ENCODE assay signal across 16 cellular contexts in the genomic region with DNA sequence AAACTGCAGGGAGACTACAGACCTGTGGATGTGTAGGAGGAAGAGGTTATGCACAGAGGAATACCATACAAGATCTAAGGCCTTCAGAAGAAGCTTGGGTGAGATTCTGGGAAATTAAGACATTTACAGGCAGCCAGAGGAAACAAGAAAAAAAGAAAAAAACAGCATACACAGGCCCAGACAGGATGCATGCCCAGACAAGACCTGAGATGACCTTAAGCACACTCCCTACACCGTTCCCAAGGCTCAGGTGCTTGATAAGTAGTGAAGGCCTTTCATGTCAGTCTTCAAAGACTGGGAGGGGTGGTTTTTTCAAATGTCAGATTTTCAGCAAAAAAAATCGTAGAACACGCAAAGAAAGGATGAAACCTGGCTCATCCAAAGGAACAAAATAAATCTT.
A peak's percentile ranks its signal among the peaks of the same experiment; 100 is the strongest.
DNase-seq lines count a peak whose midpoint lies in the region; ATAC-seq and TF ChIP-seq lines count a peak whose summit lies in the region.
"Had no signal": no experiment of that assay in that cellular context is flagged by ENCODE, and none has a peak within 500 bp of the region (broad histone marks: within the 10 kb centered on the region; RNA-seq: fewer than 3 reads in every experiment).

No MANE protein-coding gene starts in this region.

- no peaks in the 10 kb centered on the region for H3K9me3 ChIP-seq in mammary epithelial cell (replicated peaks; ENCODE audit: insufficient read depth, low read length)
- H3K9me3 ChIP-seq: HAP-1 had no signal

- no peak overlapping the region for H3K27ac ChIP-seq in mammary epithelial cell (ENCODE audit: insufficient read depth, low read depth, low read length)
- H3K27ac ChIP-seq: BLaER1 treated with 17β-estradiol and CSF1 and Interleukin-3, amounts not matched to agents 10 nM and 100 nM had no signal

- CTCF ChIA-PET in mammary epithelial cell (lab: Charles Lee; ENCODE audit: low non-redundant PET), result no interaction called here

- BruUV-seq in mammary epithelial cell (replicated peaks; lab: Mats Ljungman, UMichigan), result no TSS peak

- DNase-seq in activated naive CD8-positive, alpha-beta T cell treated with anti-CD3 and anti-CD28 coated beads, Interleukin-2, amount 10 ng/mL, durations not matched to agents 7 days and 5 days, result no peak
- no peak for DNase-seq in activated naive CD8-positive, alpha-beta T cell treated with anti-CD3 and anti-CD28 coated beads, Interleukin-2, amount 50 U/mL, for 24 hours
- DNase-seq in mammary epithelial cell (peak; percentile 35), type B pancreatic cell (ENCODE audit: extremely low spot score, unreplicated experiment) (no peak), GOT3 (lab: John Stamatoyannopoulos, UW) (no peak), foreskin melanocyte (no peak)
- DNase-seq: Calu3; CD8-positive, alpha-beta T cell; DMS79 treated with DMSO at 0.1 percent for 48 hours; EL had no signal

- H3K27me3 Mint-ChIP-seq in activated naive CD8-positive, alpha-beta T cell treated with anti-CD3 and anti-CD28 coated beads, Interleukin-2, amount 10 ng/mL, durations not matched to agents 7 days and 5 days, result no peaks in the 10 kb centered on the region
- no peaks in the 10 kb centered on the region for H3K27me3 Mint-ChIP-seq in activated naive CD8-positive, alpha-beta T cell treated with anti-CD3 and anti-CD28 coated beads, Interleukin-2, amount 50 U/mL, for 24 hours
- H3K27me3 Mint-ChIP-seq in type B pancreatic cell, result no peaks in the 10 kb centered on the region
- H3K27me3 Mint-ChIP-seq: B cell had no signal

- peaks cover 54% of the 10 kb centered on the region for H3K36me3 Mint-ChIP-seq in activated naive CD8-positive, alpha-beta T cell treated with anti-CD3 and anti-CD28 coated beads, Interleukin-2, amount 10 ng/mL, durations not matched to agents 7 days and 5 days
- H3K36me3 Mint-ChIP-seq in activated naive CD8-positive, alpha-beta T cell treated with anti-CD3 and anti-CD28 coated beads, Interleukin-2, amount 50 U/mL, for 24 hours (ENCODE audit: low read depth), result peaks cover 43% of the 10 kb centered on the region
- H3K36me3 Mint-ChIP-seq in type B pancreatic cell, result peaks cover 56% of the 10 kb centered on the region

- H3K4me1 ChIP-seq in mammary epithelial cell (ENCODE audit: insufficient read depth, low read length), result peaks cover 9% of the 10 kb centered on the region
- H3K4me1 ChIP-seq: BLaER1 treated with 17β-estradiol and CSF1 and Interleukin-3, amounts not matched to agents 10 nM and 100 nM had no signal

- in situ Hi-C loops in mammary epithelial cell (cut with MboI; ENCODE audit: low sequenced_read_pairs in 2 of 2), result loop anchor here in 1 of 2 donors (25.0 kb wide), 1 partner anchor 643 kb away; no protein-coding TSS in a partner anchor

- peak overlapping the region; percentile 2 for H3K27ac Mint-ChIP-seq in activated naive CD8-positive, alpha-beta T cell treated with anti-CD3 and anti-CD28 coated beads, Interleukin-2, amount 10 ng/mL, durations not matched to agents 7 days and 5 days
- H3K27ac Mint-ChIP-seq in activated naive CD8-positive, alpha-beta T cell treated with anti-CD3 and anti-CD28 coated beads, Interleukin-2, amount 50 U/mL, for 24 hours, result no peak overlapping the region
- peak overlapping the region; percentile 21 for H3K27ac Mint-ChIP-seq in type B pancreatic cell
- H3K27ac Mint-ChIP-seq: B cell; CD8-positive, alpha-beta T cell; IgD-negative memory B cell had no signal

- H3K9ac ChIP-seq in mammary epithelial cell (ENCODE audit: insufficient read depth, low read length), result no peak overlapping the region
- H3K9ac ChIP-seq: BLaER1 treated with 17β-estradiol and CSF1 and Interleukin-3, amounts not matched to agents 10 nM and 100 nM had no signal

- H3K36me3 ChIP-seq in mammary epithelial cell (ENCODE audit: insufficient read depth, low read length), result no peaks in the 10 kb centered on the region

- POLR2A ChIA-PET in activated naive CD8-positive, alpha-beta T cell treated with anti-CD3 and anti-CD28 coated beads, Interleukin-2, amount 10 ng/mL, durations not matched to agents 7 days and 5 days (lab: Charles Lee), result no interaction called here

- dilution Hi-C loops in mammary epithelial cell (cut with HindIII; ENCODE audit: low sequenced_read_pairs), result no loop called here

- 65% methylated on average over 3 of the region's 3 CpGs for WGBS in mammary epithelial cell (ENCODE audit: low coverage, missing lambda C conversion rate)

- no peaks in the 10 kb centered on the region for H3K27me3 ChIP-seq in mammary epithelial cell (ENCODE audit: insufficient read depth, low read length)
- H3K27me3 ChIP-seq: BLaER1 treated with 17β-estradiol and CSF1 and Interleukin-3, amounts not matched to agents 10 nM and 100 nM had no signal

- no peak for ATAC-seq in activated naive CD8-positive, alpha-beta T cell treated with anti-CD3 and anti-CD28 coated beads, Interleukin-2, amount 10 ng/mL, durations not matched to agents 7 days and 5 days (ENCODE audit: low read depth)
- ATAC-seq in activated naive CD8-positive, alpha-beta T cell treated with anti-CD3 and anti-CD28 coated beads, Interleukin-2, amount 50 U/mL, for 24 hours, result no peak
- peak; percentile 67 for ATAC-seq in esophagus mucosa
- ATAC-seq: CD8-positive, alpha-beta T cell; HepG2 had no signal

- H3K4me1 Mint-ChIP-seq in activated naive CD8-positive, alpha-beta T cell treated with anti-CD3 and anti-CD28 coated beads, Interleukin-2, amount 10 ng/mL, durations not matched to agents 7 days and 5 days, result peaks cover 5% of the 10 kb centered on the region
- no peaks in the 10 kb centered on the region for H3K4me1 Mint-ChIP-seq in activated naive CD8-positive, alpha-beta T cell treated with anti-CD3 and anti-CD28 coated beads, Interleukin-2, amount 50 U/mL, for 24 hours
- no peaks in the 10 kb centered on the region for H3K4me1 Mint-ChIP-seq in type B pancreatic cell (ENCODE audit: unreplicated experiment)
- H3K4me1 Mint-ChIP-seq: B cell, IgD-negative memory B cell had no signal

- peak overlapping the region; percentile 53 for H2AFZ ChIP-seq in mammary epithelial cell (ENCODE audit: low read depth, low read length)

- H3K4me3 Mint-ChIP-seq in activated naive CD8-positive, alpha-beta T cell treated with anti-CD3 and anti-CD28 coated beads, Interleukin-2, amount 10 ng/mL, durations not matched to agents 7 days and 5 days, result no peak overlapping the region
- no peak overlapping the region for H3K4me3 Mint-ChIP-seq in activated naive CD8-positive, alpha-beta T cell treated with anti-CD3 and anti-CD28 coated beads, Interleukin-2, amount 50 U/mL, for 24 hours
- no peak overlapping the region for H3K4me3 Mint-ChIP-seq in type B pancreatic cell
- H3K4me3 Mint-ChIP-seq: B cell; CD8-positive, alpha-beta T cell; IgD-negative memory B cell had no signal

- intact Hi-C loops in mammary epithelial cell (cut with micrococcal nuclease), result no loop called here

- no peak overlapping the region for H3K4me3 ChIP-seq in mammary epithelial cell (replicated peaks in 1 of 3; ENCODE audit: insufficient read depth in 1 of 3, low read depth in 2 of 3, low read length in 3 of 3)
- H3K4me3 ChIP-seq: BLaER1 treated with 17β-estradiol and CSF1 and Interleukin-3, amounts not matched to agents 10 nM and 100 nM; HAP-1 had no signal

- no peaks in the 10 kb centered on the region for H3K79me2 ChIP-seq in mammary epithelial cell (ENCODE audit: insufficient read depth, low read length)

- TF ChIP-seq CTCF in mammary epithelial cell (conservative IDR thresholded peaks at IDR 0.05 in 1 of 2, IDR thresholded peaks at IDR 0.05 in 1 of 2; ENCODE audit: extremely low read depth in 1 of 2, insufficient read depth in 1 of 2, low read depth in 1 of 2, low read length in 2 of 2) (no peak), type B pancreatic cell (conservative IDR thresholded peaks at IDR 0.05) (no peak)

- H4K20me1 ChIP-seq in mammary epithelial cell (ENCODE audit: insufficient read depth, low read length), result no peaks in the 10 kb centered on the region
- H4K20me1 ChIP-seq: BLaER1 treated with 17β-estradiol and CSF1 and Interleukin-3, amounts not matched to agents 10 nM and 100 nM had no signal

- peaks cover 16% of the 10 kb centered on the region for H3K9me3 Mint-ChIP-seq in activated naive CD8-positive, alpha-beta T cell treated with anti-CD3 and anti-CD28 coated beads, Interleukin-2, amount 10 ng/mL, durations not matched to agents 7 days and 5 days
- H3K9me3 Mint-ChIP-seq in activated naive CD8-positive, alpha-beta T cell treated with anti-CD3 and anti-CD28 coated beads, Interleukin-2, amount 50 U/mL, for 24 hours, result peaks cover 26% of the 10 kb centered on the region
- H3K9me3 Mint-ChIP-seq in type B pancreatic cell, result peaks cover 25% of the 10 kb centered on the region

- H3K4me2 ChIP-seq in mammary epithelial cell (ENCODE audit: insufficient read depth, low read depth, low read length), result peak overlapping the region; percentile 11
- H3K4me2 ChIP-seq: BLaER1 treated with 17β-estradiol and CSF1 and Interleukin-3, amounts not matched to agents 10 nM and 100 nM had no signal
